20 cellular contexts compared by ENCODE assay signal in genomic region chr20:53569606-53570307, GRCh38. TPM values are rescaled to one million over a fixed set of nuclear protein-coding genes. Genes with fewer than 3 reads are reported as not detected.
A peak's percentile ranks its signal among the peaks of the same experiment; 100 is the strongest.
DNase-seq lines count a peak whose midpoint lies in the region; ATAC-seq, FAIRE-seq and TF ChIP-seq lines count a peak whose summit lies in the region.
"Had no signal": no experiment of that assay in that cellular context is flagged by ENCODE, and none has a peak within 500 bp of the region (broad histone marks: within the 10 kb centered on the region; RNA-seq: fewer than 3 reads in every experiment).

No MANE protein-coding gene starts in this region.

- peaks cover 53% of the 10 kb centered on the region for H3K79me2 ChIP-seq in HepG2 (ENCODE audit: insufficient read depth, low read length)

- H3K4me2 ChIP-seq in HepG2 (ENCODE audit: low read depth, low read length), result no peak overlapping the region

- DNase-seq in cardiac muscle cell (ENCODE audit: low read depth in 1 of 2, low spot score in 1 of 2) (no peak), Right ventricle myocardium inferior (ENCODE audit: missing footprints) (no peak), T-helper 17 cell (no peak), HepG2 (ENCODE audit: low spot score) (no peak), type B pancreatic cell (ENCODE audit: extremely low spot score, unreplicated experiment) (peak; percentile 6), transverse colon (no peak)
- DNase-seq: activated T-cell treated with anti-CD3 and anti-CD28 coated beads for 4 hours; dermis blood vessel endothelial cell; foreskin melanocyte; left colon; NCI-H1417; NCI-H69; OCI-M1; SJCRH30; stimulated activated naive CD4-positive, alpha-beta T cell treated with Interleukin-2 at 50 U/mL for 16 hours had no signal

- H3K4me3 Mint-ChIP-seq in T-helper 17 cell (peak overlapping the region; percentile 45), type B pancreatic cell (no peak overlapping the region)
- H3K4me3 Mint-ChIP-seq: WTC11 had no signal

- H3K4me3 ChIP-seq in cardiac muscle cell (no peak overlapping the region), HepG2 (replicated peaks in 1 of 3; ENCODE audit: insufficient read depth in 1 of 3, low read depth in 2 of 3, low read length in 3 of 3) (no peak overlapping the region), transverse colon (no peak overlapping the region)
- H3K4me3 ChIP-seq: right atrium auricular region, SJCRH30 had no signal

- no peak for ATAC-seq in Right ventricle myocardium inferior
- ATAC-seq in T-helper 17 cell, result no peak
- no peak for ATAC-seq in HepG2
- ATAC-seq in GM18909 (IDR thresholded peaks at IDR 0.05; ENCODE audit: poor library complexity, unreplicated experiment), result no peak
- no peak for ATAC-seq in GM18511 (IDR thresholded peaks at IDR 0.05; ENCODE audit: unreplicated experiment)
- ATAC-seq: left colon, WTC11 had no signal

- H3K36me3 ChIP-seq in cardiac muscle cell, result peaks cover 65% of the 10 kb centered on the region
- H3K36me3 ChIP-seq in HepG2 (replicated peaks in 1 of 2; ENCODE audit: control insufficient read depth in 1 of 2, insufficient read depth in 2 of 2, low read length in 2 of 2), result peaks cover 48 to 89% of the 10 kb centered on the region in 2 experiments
- H3K36me3 ChIP-seq in transverse colon, result peaks cover 0 to 75% (median 27%) of the 10 kb centered on the region in 4 donors

- peaks cover 6% of the 10 kb centered on the region for H3K36me3 Mint-ChIP-seq in T-helper 17 cell (ENCODE audit: low read depth)
- H3K36me3 Mint-ChIP-seq in type B pancreatic cell, result peaks cover 48% of the 10 kb centered on the region

- H3K4me1 ChIP-seq in cardiac muscle cell (ENCODE audit: low read depth) (no peaks in the 10 kb centered on the region), HepG2 (ENCODE audit: insufficient read depth, low read length) (no peaks in the 10 kb centered on the region), transverse colon (no peaks in the 10 kb centered on the region)
- H3K4me1 ChIP-seq: SJCRH30 had no signal

- H3K9me3 Mint-ChIP-seq in type B pancreatic cell, result no peaks in the 10 kb centered on the region
- H3K9me3 Mint-ChIP-seq: WTC11 had no signal

- H3K27me3 Mint-ChIP-seq in T-helper 17 cell (no peaks in the 10 kb centered on the region), type B pancreatic cell (no peaks in the 10 kb centered on the region)

- POLR2A ChIA-PET in HepG2 (lab: Yijun Ruan, JAX), result interaction anchor here (1.0 to 1.5 kb wide), 2 partner anchors 346 to 349 kb away, joined by 3 to 5 read pairs; no protein-coding TSS in a partner anchor

- no TSS peak for BruUV-seq in HepG2 (replicated peaks; lab: Mats Ljungman, UMichigan)

- intact Hi-C loops in Right ventricle myocardium inferior (cut with DNase I), result no loop called here
- intact Hi-C loops in HepG2 (cut with micrococcal nuclease; ENCODE audit: unreplicated experiment), result loop anchor here (10.0 kb wide), 1 partner anchor 535 kb away; no protein-coding TSS in a partner anchor
- intact Hi-C loops in transverse colon (cut with DNase I; ENCODE audit: low total_unique reads), result no loop called here

- TF ChIP-seq POLR2A in HepG2 (IDR thresholded peaks at IDR 0.05; ENCODE audit: insufficient read depth in 1 of 2, low read depth in 2 of 2, low read length in 2 of 2) (peak in 1 of 2 experiments; percentile 0; a peak in 1 of 4 replicates), transverse colon (IDR thresholded peaks at IDR 0.05) (no peak)

- CTCF ChIA-PET in HepG2 (lab: Yijun Ruan, JAX; ENCODE audit: low intra/inter-chr PET ratio, low total read pairs), result no interaction called here

- H3K9ac ChIP-seq in HepG2 (ENCODE audit: insufficient read depth, low read depth, low read length), result no peak overlapping the region

- in situ Hi-C loops in HepG2 (cut with HindIII; ENCODE audit: extremely low pct_ligation_motif_present, low pct_unique_long_range_greater_than_20kb) (loop anchor here (10.0 kb wide), 3 partner anchors 495 to 635 kb away; partner anchors contain the start of gene PFDN4), transverse colon (cut with MboI; ENCODE audit: low pct_ligation_motif_present in 1 of 4, low pct_unique_long_range_greater_than_20kb in 1 of 4, low sequenced_read_pairs in 3 of 4) (loop anchor here (10.0 to 25.0 kb wide), 4 partner anchors 375 to 643 kb away; partner anchors contain the start of genes BCAS1 (in 2 of the 4) and PFDN4 (in 2 of the 4))

- TF ChIP-seq EP300 in HepG2 (IDR thresholded peaks at IDR 0.05; ENCODE audit: low read depth in 2 of 2, low read length in 2 of 2), result no peak
- no peak for TF ChIP-seq EP300 in HepG2 (CRISPR knock-in tag; IDR thresholded peaks at IDR 0.05; ENCODE audit: borderline replicate concordance)
- TF ChIP-seq EP300 in transverse colon (IDR thresholded peaks at IDR 0.05; ENCODE audit: low read depth), result no peak

- peaks cover 29% of the 10 kb centered on the region for H4K20me1 ChIP-seq in HepG2 (ENCODE audit: insufficient read depth, low read length)

- TF ChIP-seq CTCF in cardiac muscle cell (IDR thresholded peaks at IDR 0.05; ENCODE audit: low read depth, low read length) (no peak), HepG2 (CRISPR knock-in tag; IDR thresholded peaks at IDR 0.05) (no peak), type B pancreatic cell (conservative IDR thresholded peaks at IDR 0.05) (no peak), transverse colon (IDR thresholded peaks at IDR 0.05) (no peak)

- TF ChIP-seq RAD21 in HepG2 (CRISPR knock-in tag; IDR thresholded peaks at IDR 0.05), result no peak

- H3K27ac ChIP-seq in cardiac muscle cell, result peak overlapping the region; percentile 72
- no peak overlapping the region for H3K27ac ChIP-seq in HepG2 (ENCODE audit: extremely low read length, insufficient read depth, low read length)
- no peak overlapping the region for H3K27ac ChIP-seq in transverse colon
- H3K27ac ChIP-seq: epithelial cell of prostate, right atrium auricular region, SJCRH30 had no signal

- H3K4me1 Mint-ChIP-seq in T-helper 17 cell (peaks cover 27% of the 10 kb centered on the region), type B pancreatic cell (ENCODE audit: unreplicated experiment) (peaks cover 4% of the 10 kb centered on the region)
- H3K4me1 Mint-ChIP-seq: WTC11 had no signal

- no peak overlapping the region for H2AFZ ChIP-seq in HepG2 (ENCODE audit: low read length)

- H3K27me3 ChIP-seq in cardiac muscle cell (no peaks in the 10 kb centered on the region), HepG2 (ENCODE audit: control insufficient read depth in 1 of 2, insufficient read depth in 2 of 2, low read length in 2 of 2) (no peaks in the 10 kb centered on the region), transverse colon (no peaks in the 10 kb centered on the region)
- H3K27me3 ChIP-seq: right atrium auricular region, SJCRH30 had no signal

- WGBS in HepG2 (ENCODE audit: low lambda C conversion rate), result 96% methylated on average over 7 of the region's 7 CpGs
- 88 to 93% methylated on average over 6 to 7 of the region's 7 CpGs for WGBS in transverse colon (ENCODE audit: low coverage in 1 of 2), 2 donors

- no peak for FAIRE-seq in HepG2 (lab: Jason Lieb, UNC)

- no peaks in the 10 kb centered on the region for H3K9me3 ChIP-seq in cardiac muscle cell (ENCODE audit: low read depth)
- H3K9me3 ChIP-seq in T-helper 17 cell (ENCODE audit: control insufficient read depth, low read length, poor library complexity, severe bottlenecking), result no peaks in the 10 kb centered on the region
- no peaks in the 10 kb centered on the region for H3K9me3 ChIP-seq in HepG2 (ENCODE audit: low read length)
- H3K9me3 ChIP-seq in transverse colon, result no peaks in the 10 kb centered on the region
- H3K9me3 ChIP-seq: right atrium auricular region, SJCRH30 had no signal

- H3K27ac Mint-ChIP-seq in T-helper 17 cell (peak overlapping the region; percentile 92), type B pancreatic cell (no peak overlapping the region)

RNA-seq across cellular contexts. Expression of gene ZNF217, which starts 23.9 kb away (rescaled TPM):
- 16.7 and 26.3 TPM in 2 replicates for total RNA-seq in cardiac muscle cell
- 6.1 and 10.3 TPM in 2 replicates for polyA plus RNA-seq in cardiac muscle cell
- 8.3 TPM for total RNA-seq in Right ventricle myocardium inferior
- total RNA-seq in T-helper 17 cell, result 10 to 100 TPM; 70.4 to 72.8 TPM
- 29.8 and 65.0 TPM in 2 replicates for total RNA-seq in HepG2 (2016; rRNA removed; fragmentation: Illumina TruSeq; extraction: Trizol)
- total RNA-seq in HepG2 (2016; cell fraction: cytosol; rRNA removed; fragmentation: Illumina TruSeq; extraction: Trizol; ENCODE audit: low read depth), result 3.8 and 3.9 TPM in 2 replicates
- total RNA-seq in HepG2 (2016; cell fraction: insoluble cytoplasmic fraction; rRNA removed; fragmentation: Illumina TruSeq; extraction: Trizol), result 30.1 and 52.5 TPM in 2 replicates
- 17.5 and 18.9 TPM in 2 replicates for total RNA-seq in HepG2 (2016; cell fraction: membrane; rRNA removed; fragmentation: Illumina TruSeq; extraction: Trizol)
- total RNA-seq in HepG2 (2016; cell fraction: nucleus; rRNA removed; fragmentation: Illumina TruSeq; extraction: Trizol), result 46.4 and 49.3 TPM in 2 replicates
- 22.3 and 23.7 TPM in 2 replicates for polyA plus RNA-seq in HepG2 (2011; rRNA removed)
- 16.1 and 20.6 TPM in 2 replicates for polyA plus RNA-seq in HepG2 (2011; cell fraction: cytosol; rRNA removed)
- polyA plus RNA-seq in HepG2 (2011; cell fraction: nucleus; rRNA removed), result 28.1 and 34.2 TPM in 2 replicates
- 30.6 and 41.2 TPM in 2 replicates for polyA plus RNA-seq in HepG2 (2012)
- 0.85 and 1.1 TPM in 2 replicates for polyA plus RNA-seq in HepG2 (2016; cell fraction: cytosol; fragmentation: Illumina TruSeq; extraction: Trizol; ENCODE audit: low read depth)
- 50.4 and 54.5 TPM in 2 replicates for polyA plus RNA-seq in HepG2 (2016; cell fraction: insoluble cytoplasmic fraction; fragmentation: Illumina TruSeq; extraction: Trizol; ENCODE audit: low read depth)
- 5.7 and 6.3 TPM in 2 replicates for polyA plus RNA-seq in HepG2 (2016; cell fraction: membrane; fragmentation: Illumina TruSeq; extraction: Trizol; ENCODE audit: low read depth)
- polyA plus RNA-seq in HepG2 (2016; cell fraction: nucleus; fragmentation: Illumina TruSeq; extraction: Trizol; ENCODE audit: insufficient read depth, low read depth), result 66.7 and 71.5 TPM in 2 replicates
- 13.5 and 82.3 TPM in 2 replicates for polyA minus RNA-seq in HepG2 (2011; rRNA and poly(A)+ RNA removed; ENCODE audit: low replicate concordance)
- 62.7 and 65.9 TPM in 2 replicates for polyA minus RNA-seq in HepG2 (2011; cell fraction: cytosol; rRNA and poly(A)+ RNA removed)
- polyA minus RNA-seq in HepG2 (2011; cell fraction: nucleus; rRNA and poly(A)+ RNA removed), result 63.2 and 86.3 TPM in 2 replicates
- 32.8 and 78.1 TPM in 2 replicates for total RNA-seq in type B pancreatic cell (ENCODE audit: low replicate concordance)
- total RNA-seq in transverse colon, result 10 to 100 TPM; 28.9 to 82.6 (median 46.0) TPM
